In the genomic region with DNA sequence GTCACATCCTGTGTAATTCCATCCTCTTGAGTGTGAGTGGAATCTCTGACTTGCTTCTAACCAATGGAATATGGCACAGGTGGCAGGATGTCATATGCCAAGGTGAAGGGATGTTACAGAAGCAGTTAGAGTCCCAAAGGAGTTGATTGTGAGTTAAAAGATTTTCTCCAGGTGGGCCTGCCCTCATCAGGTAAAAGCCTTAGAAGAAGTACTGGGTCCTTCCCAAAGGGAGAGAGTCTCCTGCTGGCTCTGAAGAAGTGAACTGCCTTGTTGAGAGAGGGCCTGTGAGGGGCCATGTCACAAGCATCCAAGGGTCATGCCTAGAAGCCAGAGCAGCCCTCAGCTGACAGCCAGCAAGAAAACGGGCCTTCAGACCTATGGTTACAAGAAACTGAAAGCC, we compare ENCODE assay signal across 2 cellular contexts.
TF ChIP-seq lines count a peak whose summit lies in the region.

No MANE protein-coding gene starts in this region.

TF ChIP-seq in HEK293, 187 proteins besides CTCF, POLR2A, EP300 and RAD21 (continued from another document):
- TF ChIP-seq, protein P1, sequence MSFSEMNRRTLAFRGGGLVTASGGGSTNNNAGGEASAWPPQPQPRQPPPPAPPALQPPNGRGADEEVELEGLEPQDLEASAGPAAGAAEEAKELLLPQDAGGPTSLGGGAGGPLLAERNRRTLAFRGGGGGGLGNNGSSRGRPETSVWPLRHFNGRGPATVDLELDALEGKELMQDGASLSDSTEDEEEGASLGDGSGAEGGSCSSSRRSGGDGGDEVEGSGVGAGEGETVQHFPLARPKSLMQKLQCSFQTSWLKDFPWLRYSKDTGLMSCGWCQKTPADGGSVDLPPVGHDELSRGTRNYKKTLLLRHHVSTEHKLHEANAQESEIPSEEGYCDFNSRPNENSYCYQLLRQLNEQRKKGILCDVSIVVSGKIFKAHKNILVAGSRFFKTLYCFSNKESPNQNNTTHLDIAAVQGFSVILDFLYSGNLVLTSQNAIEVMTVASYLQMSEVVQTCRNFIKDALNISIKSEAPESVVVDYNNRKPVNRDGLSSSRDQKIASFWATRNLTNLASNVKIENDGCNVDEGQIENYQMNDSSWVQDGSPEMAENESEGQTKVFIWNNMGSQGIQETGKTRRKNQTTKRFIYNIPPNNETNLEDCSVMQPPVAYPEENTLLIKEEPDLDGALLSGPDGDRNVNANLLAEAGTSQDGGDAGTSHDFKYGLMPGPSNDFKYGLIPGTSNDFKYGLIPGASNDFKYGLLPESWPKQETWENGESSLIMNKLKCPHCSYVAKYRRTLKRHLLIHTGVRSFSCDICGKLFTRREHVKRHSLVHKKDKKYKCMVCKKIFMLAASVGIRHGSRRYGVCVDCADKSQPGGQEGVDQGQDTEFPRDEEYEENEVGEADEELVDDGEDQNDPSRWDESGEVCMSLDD (tag by site-specific recombination; IDR thresholded peaks at IDR 0.05): no peak

TF ChIP-seq in K562, 482 proteins besides CTCF, POLR2A, EP300 and RAD21 (continued from another document):
- no peak for TF ChIP-seq DDX20 (tag; IDR thresholded peaks at IDR 0.05; ENCODE audit: low read depth)
- TF ChIP-seq ZNF134 (CRISPR knock-in tag; conservative IDR thresholded peaks at IDR 0.05): peak; percentile 91
- TF ChIP-seq NFYB (IDR thresholded peaks at IDR 0.05; ENCODE audit: extremely low read depth, insufficient read length): no peak
- no peak for TF ChIP-seq NELFE (IDR thresholded peaks at IDR 0.05; ENCODE audit: insufficient read depth, insufficient read length)
